In genomic region chr4:9870165-9870564, GRCh38 we compare ENCODE assay signal across 21 cellular contexts.
"Had no signal": no experiment of that assay in that cellular context is flagged by ENCODE, and none has a peak within 500 bp of the region (broad histone marks: within the 10 kb centered on the region; RNA-seq: fewer than 3 reads in every experiment).

No MANE protein-coding gene starts in this region.

- H2AFZ ChIP-seq: parathyroid adenoma had no signal

- H3K79me2 ChIP-seq: parathyroid adenoma had no signal

- H3K4me3 ChIP-seq: colonic mucosa, mucosa of descending colon, sigmoid colon, spleen, thoracic aorta had no signal

- H3K4me1 ChIP-seq: colonic mucosa, foreskin keratinocyte, sigmoid colon, spleen had no signal

- H3K27me3 ChIP-seq: brain microvascular endothelial cell, colonic mucosa, foreskin keratinocyte, neutrophil, sigmoid colon, spleen had no signal

- H3K36me3 ChIP-seq: brain microvascular endothelial cell, colonic mucosa, neutrophil, sigmoid colon, spleen, thoracic aorta had no signal

- DNase-seq: activated CD4-positive, alpha-beta T cell treated with anti-CD3 and anti-CD28 coated beads, Interleukin-2, amount 10 ng/mL, durations not matched to agents 24 days and 14 days; activated CD8-positive, alpha-beta memory T cell treated with anti-CD3 and anti-CD28 coated beads, Interleukin-2, amount 50 U/mL, for 4 hours; activated effector memory CD4-positive, alpha-beta T cell treated with Interleukin-2 at 50 U/mL for 16 hours; activated naive CD4-positive, alpha-beta T cell treated with anti-CD3 and anti-CD28 coated beads, Interleukin-2, amount 10 ng/mL, durations not matched to agents 7 days and 5 days; activated naive CD8-positive, alpha-beta T cell treated with anti-CD3 and anti-CD28 coated beads, Interleukin-2, amount 50 U/mL, for 24 hours; activated T-cell treated with anti-CD3 and anti-CD28 coated beads, Interleukin-2, amount 50 U/mL, for 48 hours; aorta; brain microvascular endothelial cell; colonic mucosa; foreskin keratinocyte; immature natural killer cell; mucosa of descending colon; naive thymus-derived CD8-positive, alpha-beta T cell; sigmoid colon; stimulated activated naive B cell treated with anti-CD40 and anti-IgM and Interleukin-4, amounts not matched to agents 10 μg/mL and 1 μg/mL and 100 μg/mL, for 72 hours; T-helper 1 cell; T-helper 9 cell had no signal

- ATAC-seq: foreskin keratinocyte; mucosa of descending colon; naive thymus-derived CD8-positive, alpha-beta T cell; stimulated activated naive B cell treated with anti-CD40 and anti-IgM and Interleukin-4, amounts not matched to agents 10 μg/mL and 1 μg/mL and 100 μg/mL, for 72 hours had no signal

- H3K9me3 ChIP-seq: colonic mucosa, mucosa of descending colon, neutrophil, thoracic aorta had no signal

- H3K27ac ChIP-seq: brain microvascular endothelial cell, colonic mucosa, foreskin keratinocyte, neutrophil, parathyroid adenoma, sigmoid colon, spleen, thoracic aorta had no signal
